ENCODE assay signal across 8 cellular contexts in genomic region chr4:102430511-102430910, GRCh38.
DNase-seq lines count a peak whose midpoint lies in the region; ATAC-seq and TF ChIP-seq lines count a peak whose summit lies in the region.

No MANE protein-coding gene starts in this region.

- no peak for DNase-seq in activated T-cell treated with anti-CD3 and anti-CD28 coated beads, Interleukin-2, amount 50 U/mL, for 72 hours
- DNase-seq in activated T-cell treated with anti-CD3 and anti-CD28 coated beads for 4 hours, result no peak
- no peak for DNase-seq in RWPE1 (ENCODE audit: low spot score)
- no peak for DNase-seq in esophagus squamous epithelium (lab: John Stamatoyannopoulos, UW)
- DNase-seq in trophoblast cell, result no peak
- DNase-seq in NCI-H524 treated with DMSO at 0.1 percent for 48 hours (lab: John Stamatoyannopoulos, UW), result no peak
- DNase-seq in posterior cingulate gyrus, result no peak

- peak overlapping the region; percentile 86 to 92 for H3K4me3 Mint-ChIP-seq in activated T-cell treated with anti-CD3 and anti-CD28 coated beads, Interleukin-2, amount 50 U/mL, for 72 hours

- no peaks in the 10 kb centered on the region for H3K27me3 Mint-ChIP-seq in activated T-cell treated with anti-CD3 and anti-CD28 coated beads, Interleukin-2, amount 50 U/mL, for 72 hours (ENCODE audit: low read depth)

- TF ChIP-seq POLR2A in esophagus squamous epithelium (IDR thresholded peaks at IDR 0.05), result no peak

- no peaks in the 10 kb centered on the region for H3K27me3 ChIP-seq in esophagus squamous epithelium
- H3K27me3 ChIP-seq in trophoblast cell (ENCODE audit: insufficient read depth, low read length), result no peaks in the 10 kb centered on the region

- peak overlapping the region; percentile 91 for H3K27ac Mint-ChIP-seq in activated T-cell treated with anti-CD3 and anti-CD28 coated beads, Interleukin-2, amount 50 U/mL, for 72 hours

- no peak overlapping the region for H3K9ac ChIP-seq in trophoblast cell (ENCODE audit: low read length)

- peak overlapping the region; percentile 46 to 74 (median 58) for H3K4me3 ChIP-seq in esophagus squamous epithelium
- H3K4me3 ChIP-seq in trophoblast cell (ENCODE audit: low read depth, low read length), result no peak overlapping the region

- no peaks in the 10 kb centered on the region for H3K79me2 ChIP-seq in trophoblast cell (ENCODE audit: control insufficient read depth, insufficient read depth, low read length, poor library complexity)

- no peaks in the 10 kb centered on the region for H3K36me3 Mint-ChIP-seq in activated T-cell treated with anti-CD3 and anti-CD28 coated beads, Interleukin-2, amount 50 U/mL, for 72 hours (ENCODE audit: insufficient read depth in 2 of 2)

- POLR2A ChIA-PET in RWPE1 (lab: Yijun Ruan, JAX; ENCODE audit: low non-redundant PET), result no interaction called here

- peaks cover 11% of the 10 kb centered on the region for H3K4me1 Mint-ChIP-seq in activated T-cell treated with anti-CD3 and anti-CD28 coated beads, Interleukin-2, amount 50 U/mL, for 72 hours (ENCODE audit: low read depth)

- H2AK5ac ChIP-seq in trophoblast cell (ENCODE audit: low read length), result no peak overlapping the region

- H3K4me1 ChIP-seq in esophagus squamous epithelium, result peaks cover 0 to 12% (median 2%) of the 10 kb centered on the region in 3 donors
- H3K4me1 ChIP-seq in trophoblast cell (ENCODE audit: control insufficient read depth in 1 of 2, insufficient read depth in 2 of 2, low read length in 2 of 2), result no peaks in the 10 kb centered on the region

- peak overlapping the region; percentile 80 for H3K27ac ChIP-seq in RWPE1
- H3K27ac ChIP-seq in esophagus squamous epithelium, result peak overlapping the region in 3 of 4 donors; percentile 71 to 80 (median 76)
- peak overlapping the region; percentile 69 for H3K27ac ChIP-seq in trophoblast cell (ENCODE audit: low read depth, low read length)

- CTCF ChIA-PET in RWPE1 (lab: Yijun Ruan, JAX), result interaction anchor here (0.6 to 0.7 kb wide), 5 partner anchors 374 to 1385 kb away, joined by 3 to 6 read pairs (median 6); no protein-coding TSS in a partner anchor

- H3K18ac ChIP-seq in trophoblast cell (ENCODE audit: low read length), result no peak overlapping the region

- H4K12ac ChIP-seq in trophoblast cell (ENCODE audit: low read depth, low read length), result no peak overlapping the region

- H2BK5ac ChIP-seq in trophoblast cell (ENCODE audit: low read depth, low read length, poor library complexity), result no peak overlapping the region

- no peak overlapping the region for H3K4ac ChIP-seq in trophoblast cell (ENCODE audit: low read depth, low read length)

- ATAC-seq in activated T-cell treated with anti-CD3 and anti-CD28 coated beads, Interleukin-2, amount 50 U/mL, for 72 hours (replicated peaks in 1 of 2), result no peak
- no peak for ATAC-seq in GM21390 (IDR thresholded peaks at IDR 0.05; ENCODE audit: unreplicated experiment)

- no peak overlapping the region for H2BK12ac ChIP-seq in trophoblast cell (ENCODE audit: low read length)

- H3K14ac ChIP-seq in trophoblast cell (ENCODE audit: low read length), result no peak overlapping the region

- no peak overlapping the region for H4K91ac ChIP-seq in trophoblast cell (ENCODE audit: low read depth, low read length)

- no peak overlapping the region for H2AFZ ChIP-seq in trophoblast cell (ENCODE audit: insufficient read depth, low read length, poor library complexity)

- no peak overlapping the region for H3K23ac ChIP-seq in trophoblast cell (ENCODE audit: low read length)

- intact Hi-C loops in esophagus squamous epithelium (cut with DNase I) (no loop called here), posterior cingulate gyrus (cut with DNase I) (loop anchor here (5.0 to 10.0 kb wide), 4 partner anchors 72 to 662 kb away; partner anchors contain the start of genes NFKB1 and SLC39A8)

- peak overlapping the region; percentile 58 for H3K4me2 ChIP-seq in trophoblast cell (ENCODE audit: low read length)

- no peak overlapping the region for H2BK120ac ChIP-seq in trophoblast cell (ENCODE audit: insufficient read depth, low read length, poor library complexity)

- H4K8ac ChIP-seq in trophoblast cell (ENCODE audit: low read depth, low read length), result no peak overlapping the region

- WGBS in esophagus squamous epithelium, 2 donors, result 0 to 3% methylated on average over 2 of the region's 2 CpGs
- WGBS in trophoblast cell (ENCODE audit: extremely low coverage, insufficient coverage, insufficient read length), result no CpG with 5 or more reads among the region's 2 CpGs

- TF ChIP-seq CTCF in RWPE1 (conservative IDR thresholded peaks at IDR 0.05; ENCODE audit: low read depth), result no peak
- no peak for TF ChIP-seq CTCF in esophagus squamous epithelium (IDR thresholded peaks at IDR 0.05)

- H3K36me3 ChIP-seq in esophagus squamous epithelium (no peaks in the 10 kb centered on the region), trophoblast cell (ENCODE audit: control insufficient read depth in 1 of 2, insufficient read depth in 2 of 2, low read length in 2 of 2) (no peaks in the 10 kb centered on the region)

- no peaks in the 10 kb centered on the region for H3K9me3 Mint-ChIP-seq in activated T-cell treated with anti-CD3 and anti-CD28 coated beads, Interleukin-2, amount 50 U/mL, for 72 hours

- H3K79me1 ChIP-seq in trophoblast cell (ENCODE audit: low read length), result peaks cover 4% of the 10 kb centered on the region

- H3K9me3 ChIP-seq in esophagus squamous epithelium, result no peaks in the 10 kb centered on the region
- H3K9me3 ChIP-seq in trophoblast cell (ENCODE audit: insufficient read depth, low read depth, low read length), result no peaks in the 10 kb centered on the region
